In genomic region chr7:140810830-140811556, GRCh38 we compare ENCODE assay signal across 8 cellular contexts.
DNase-seq lines count a peak whose midpoint lies in the region; ATAC-seq and TF ChIP-seq lines count a peak whose summit lies in the region.

No MANE protein-coding gene starts in this region.

- peaks cover 1% of the 10 kb centered on the region for H3K36me3 Mint-ChIP-seq in progenitor cell of endocrine pancreas (ENCODE audit: insufficient read depth)

- H3K4me3 ChIP-seq in SJSA1: no peak overlapping the region
- no peak overlapping the region for H3K4me3 ChIP-seq in aorta (ENCODE audit: low read length in 2 of 2)

- H3K9me3 Mint-ChIP-seq in progenitor cell of endocrine pancreas (ENCODE audit: low read depth): no peaks in the 10 kb centered on the region

- intact Hi-C loops in aorta (cut with DNase I): loop anchor here (2.0 to 5.0 kb wide), 4 partner anchors 116 to 721 kb away; no protein-coding TSS in a partner anchor

- H3K9me3 ChIP-seq in SJSA1 (replicated peaks) (no peaks in the 10 kb centered on the region), aorta (ENCODE audit: control insufficient read depth, low read length) (no peaks in the 10 kb centered on the region)

- H3K27me3 Mint-ChIP-seq in progenitor cell of endocrine pancreas: no peaks in the 10 kb centered on the region

- no peak overlapping the region for H3K4me3 Mint-ChIP-seq in progenitor cell of endocrine pancreas (ENCODE audit: low read depth)

- peak overlapping the region; percentile 67 for H3K27ac Mint-ChIP-seq in progenitor cell of endocrine pancreas

- H3K27me3 ChIP-seq in SJSA1 (replicated peaks) (no peaks in the 10 kb centered on the region), aorta (ENCODE audit: control insufficient read depth in 1 of 2, insufficient read depth in 2 of 2, low read length in 1 of 2) (no peaks in the 10 kb centered on the region)

- TF ChIP-seq CTCF in progenitor cell of endocrine pancreas (IDR thresholded peaks at IDR 0.05; ENCODE audit: unreplicated experiment): peak; percentile 79

- DNase-seq in ELF-1 (ENCODE audit: low read depth, low spot score): peak; percentile 73
- peak; percentile 75 for DNase-seq in M059J (ENCODE audit: low read depth)
- peak; percentile 53 to 63 for DNase-seq in SJSA1 (ENCODE audit: low read depth in 1 of 2, low spot score in 2 of 2)
- peak; percentile 75 for DNase-seq in activated effector memory CD4-positive, alpha-beta T cell treated with anti-CD3 and anti-CD28 coated beads, Interleukin-2, amount 50 U/mL, for 16 hours
- peak; percentile 70 for DNase-seq in globus pallidus (ENCODE audit: low spot score)
- peak; percentile 33 for DNase-seq in progenitor cell of endocrine pancreas (ENCODE audit: low spot score, unreplicated experiment)
- peak in 1 of 2 donors; percentile 53 for DNase-seq in aorta

- H3K36me3 ChIP-seq in SJSA1 (no peaks in the 10 kb centered on the region), aorta (ENCODE audit: control insufficient read depth in 1 of 2, insufficient read depth in 2 of 2, low read length in 1 of 2) (no peaks in the 10 kb centered on the region)

- H3K4me1 ChIP-seq in SJSA1 (replicated peaks) (no peaks in the 10 kb centered on the region), aorta (ENCODE audit: control insufficient read depth in 1 of 2, insufficient read depth in 2 of 2, low read length in 2 of 2) (no peaks in the 10 kb centered on the region)

- ATAC-seq in GM21737 (IDR thresholded peaks at IDR 0.05; ENCODE audit: unreplicated experiment) (peak; percentile 79), aorta (ENCODE audit: low FRiP score) (peak; percentile 85)

- 23 to 26% methylated on average over 5 of the region's 5 CpGs for WGBS in aorta, 2 donors

- H3K4me1 Mint-ChIP-seq in progenitor cell of endocrine pancreas (ENCODE audit: low read depth): peaks cover 3% of the 10 kb centered on the region

- no peak overlapping the region for H3K27ac ChIP-seq in SJSA1
- no peak overlapping the region for H3K27ac ChIP-seq in aorta (ENCODE audit: low read depth in 1 of 2, low read length in 2 of 2)
